ENCODE assay signal across 1 cellular context in genomic region chr1:182839209-182840065, GRCh38.
TF ChIP-seq lines count a peak whose summit lies in the region.

Gene DHX9, plus strand, starts transcription at chr1:182839347. Its CDS starts 3,220 bp downstream, at chr1:182842567.

TF ChIP-seq in K562, 482 proteins besides CTCF, POLR2A, EP300 and RAD21 (continued from another document and continues in another):
- TF ChIP-seq GTF3C2 (IDR thresholded peaks at IDR 0.05; ENCODE audit: borderline replicate concordance, extremely low read depth, insufficient read length) (no peak), TRIM24 (IDR thresholded peaks at IDR 0.05) (peak; percentile 77 to 85), RBM22 (IDR thresholded peaks at IDR 0.05; ENCODE audit: low read depth, low read length, poor library complexity, severe bottlenecking) (peak; percentile 78), ZNF263 (CRISPR knock-in tag; IDR thresholded peaks at IDR 0.05; ENCODE audit: borderline replicate concordance) (no peak; the same call in 1 of the 2 replicates), ZNF57 (CRISPR knock-in tag; IDR thresholded peaks at IDR 0.05) (no peak), NR3C1 (CRISPR knock-in tag; IDR thresholded peaks at IDR 0.05) (no peak), ZNF280B (CRISPR knock-in tag; IDR thresholded peaks at IDR 0.05) (no peak), PHB (CRISPR knock-in tag; IDR thresholded peaks at IDR 0.05) (peak; percentile 8; the same call in 1 of the 2 replicates), ELF1 (tag; IDR thresholded peaks at IDR 0.05) (peak; percentile 69; the same call in 1 of the 2 replicates), ZNF146 (CRISPR knock-in tag; IDR thresholded peaks at IDR 0.05; ENCODE audit: unreplicated experiment) (no peak), MAZ (CRISPR knock-in tag; conservative IDR thresholded peaks at IDR 0.05 in 1 of 2, IDR thresholded peaks at IDR 0.05 in 1 of 2) (peak; percentile 79 to 98), KLF13 (tag; IDR thresholded peaks at IDR 0.05; ENCODE audit: borderline replicate concordance, low read depth) (peak; percentile 57; the same call in 1 of the 2 replicates), FUS (optimal IDR thresholded peaks at IDR 0.05; ENCODE audit: low read depth, low read length) (peak; percentile 73), CBX2 (IDR thresholded peaks at IDR 0.05; ENCODE audit: insufficient read depth, low read length, poor library complexity, severe bottlenecking) (no peak), ZBTB26 (CRISPR knock-in tag; IDR thresholded peaks at IDR 0.05) (0 out of 2 replicates have a peak, but pooled peaks have one; percentile 6), CAMTA2 (CRISPR knock-in tag; conservative IDR thresholded peaks at IDR 0.05) (0 out of 2 replicates have a peak, but pooled peaks have one; percentile 2), CGGBP1 (CRISPR knock-in tag; IDR thresholded peaks at IDR 0.05) (0 out of 2 replicates have a peak, but pooled peaks have one; percentile 14), EGR1 (conservative IDR thresholded peaks at IDR 0.05) (peak; percentile 77), ETS1 (conservative IDR thresholded peaks at IDR 0.05; ENCODE audit: control insufficient read depth, low read depth, low read length) (no peak), ARID1B (IDR thresholded peaks at IDR 0.05) (peak; percentile 96), NCOA1 (IDR thresholded peaks at IDR 0.05; ENCODE audit: low read depth) (peak; percentile 81), TAF9B (IDR thresholded peaks at IDR 0.05; ENCODE audit: partially characterized antibody) (peak; percentile 81), ZNF766 (CRISPR knock-in tag; conservative IDR thresholded peaks at IDR 0.05) (peak; percentile 86), ZNF764 (CRISPR knock-in tag; IDR thresholded peaks at IDR 0.05; ENCODE audit: low read depth) (0 out of 2 replicates have a peak, but pooled peaks have one; percentile 59), FOXA1 (IDR thresholded peaks at IDR 0.05; ENCODE audit: borderline replicate concordance) (no peak), THRAP3 (IDR thresholded peaks at IDR 0.05; ENCODE audit: borderline replicate concordance) (0 out of 2 replicates have a peak, but pooled peaks have one; percentile 15), ZMIZ1 (IDR thresholded peaks at IDR 0.05; ENCODE audit: low read depth in 2 of 2, low read length in 2 of 2) (peak in 1 of 2 experiments; percentile 79; a peak in 2 of 4 replicates), ZNF695 (CRISPR knock-in tag; IDR thresholded peaks at IDR 0.05) (no peak), NRF1 (conservative IDR thresholded peaks at IDR 0.05 in 1 of 2, IDR thresholded peaks at IDR 0.05 in 1 of 2) (peak; percentile 97), CUX1 (CRISPR knock-in tag; IDR thresholded peaks at IDR 0.05) (no peak), ZKSCAN1 (IDR thresholded peaks at IDR 0.05; ENCODE audit: low read depth, low read length) (peak; percentile 56), RHOXF2B (CRISPR knock-in tag; conservative IDR thresholded peaks at IDR 0.05) (0 out of 2 replicates have a peak, but pooled peaks have one; percentile 12), DDX20 (tag; IDR thresholded peaks at IDR 0.05; ENCODE audit: low read depth) (no peak), HMGN3 (IDR thresholded peaks at IDR 0.05; ENCODE audit: borderline replicate concordance, extremely low read depth, insufficient read length, low read depth, low read length) (no peak), KLF16 (IDR thresholded peaks at IDR 0.05) (peak; percentile 81), ZNF354B (CRISPR knock-in tag; IDR thresholded peaks at IDR 0.05) (no peak; the same call in 1 of the 2 replicates)
- TF ChIP-seq, protein P1, sequence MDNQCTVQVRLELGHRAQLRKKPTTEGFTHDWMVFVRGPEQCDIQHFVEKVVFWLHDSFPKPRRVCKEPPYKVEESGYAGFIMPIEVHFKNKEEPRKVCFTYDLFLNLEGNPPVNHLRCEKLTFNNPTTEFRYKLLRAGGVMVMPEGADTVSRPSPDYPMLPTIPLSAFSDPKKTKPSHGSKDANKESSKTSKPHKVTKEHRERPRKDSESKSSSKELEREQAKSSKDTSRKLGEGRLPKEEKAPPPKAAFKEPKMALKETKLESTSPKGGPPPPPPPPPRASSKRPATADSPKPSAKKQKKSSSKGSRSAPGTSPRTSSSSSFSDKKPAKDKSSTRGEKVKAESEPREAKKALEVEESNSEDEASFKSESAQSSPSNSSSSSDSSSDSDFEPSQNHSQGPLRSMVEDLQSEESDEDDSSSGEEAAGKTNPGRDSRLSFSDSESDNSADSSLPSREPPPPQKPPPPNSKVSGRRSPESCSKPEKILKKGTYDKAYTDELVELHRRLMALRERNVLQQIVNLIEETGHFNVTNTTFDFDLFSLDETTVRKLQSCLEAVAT (IDR thresholded peaks at IDR 0.05): peak in 1 of 2 experiments; percentile 79; a peak in 3 of 4 replicates
- TF ChIP-seq, protein P2, sequence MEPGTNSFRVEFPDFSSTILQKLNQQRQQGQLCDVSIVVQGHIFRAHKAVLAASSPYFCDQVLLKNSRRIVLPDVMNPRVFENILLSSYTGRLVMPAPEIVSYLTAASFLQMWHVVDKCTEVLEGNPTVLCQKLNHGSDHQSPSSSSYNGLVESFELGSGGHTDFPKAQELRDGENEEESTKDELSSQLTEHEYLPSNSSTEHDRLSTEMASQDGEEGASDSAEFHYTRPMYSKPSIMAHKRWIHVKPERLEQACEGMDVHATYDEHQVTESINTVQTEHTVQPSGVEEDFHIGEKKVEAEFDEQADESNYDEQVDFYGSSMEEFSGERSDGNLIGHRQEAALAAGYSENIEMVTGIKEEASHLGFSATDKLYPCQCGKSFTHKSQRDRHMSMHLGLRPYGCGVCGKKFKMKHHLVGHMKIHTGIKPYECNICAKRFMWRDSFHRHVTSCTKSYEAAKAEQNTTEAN (CRISPR knock-in tag; IDR thresholded peaks at IDR 0.05): no peak
- TF ChIP-seq, protein P3, sequence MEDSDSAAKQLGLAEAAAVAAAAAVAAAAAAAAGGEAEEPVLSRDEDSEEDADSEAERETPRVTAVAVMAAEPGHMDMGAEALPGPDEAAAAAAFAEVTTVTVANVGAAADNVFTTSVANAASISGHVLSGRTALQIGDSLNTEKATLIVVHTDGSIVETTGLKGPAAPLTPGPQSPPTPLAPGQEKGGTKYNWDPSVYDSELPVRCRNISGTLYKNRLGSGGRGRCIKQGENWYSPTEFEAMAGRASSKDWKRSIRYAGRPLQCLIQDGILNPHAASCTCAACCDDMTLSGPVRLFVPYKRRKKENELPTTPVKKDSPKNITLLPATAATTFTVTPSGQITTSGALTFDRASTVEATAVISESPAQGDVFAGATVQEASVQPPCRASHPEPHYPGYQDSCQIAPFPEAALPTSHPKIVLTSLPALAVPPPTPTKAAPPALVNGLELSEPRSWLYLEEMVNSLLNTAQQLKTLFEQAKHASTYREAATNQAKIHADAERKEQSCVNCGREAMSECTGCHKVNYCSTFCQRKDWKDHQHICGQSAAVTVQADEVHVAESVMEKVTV (CRISPR knock-in tag; IDR thresholded peaks at IDR 0.05): no peak
